26 cellular contexts compared by ENCODE assay signal in the genomic region with DNA sequence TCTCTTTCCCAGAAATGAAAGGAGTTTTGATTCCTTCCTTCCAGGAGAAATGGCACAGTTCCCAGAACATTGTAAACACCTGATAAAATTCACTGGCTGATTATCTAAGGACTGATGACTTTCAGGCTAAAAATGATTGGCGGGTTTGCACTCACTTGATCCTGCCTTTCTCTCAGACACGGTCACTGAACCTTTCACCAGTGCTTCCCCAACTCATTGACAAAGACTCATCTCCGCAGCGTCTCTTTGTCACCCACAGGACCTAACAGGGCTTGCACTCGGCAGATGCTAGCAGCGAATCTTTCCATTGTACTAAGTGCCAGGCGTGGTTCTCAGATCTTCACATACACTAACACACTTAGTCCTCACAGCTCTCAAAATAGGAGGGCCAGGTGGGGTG. TPM values are rescaled to one million over a fixed set of nuclear protein-coding genes. Genes with fewer than 3 reads are reported as not detected.
A peak's percentile ranks its signal among the peaks of the same experiment; 100 is the strongest.
DNase-seq lines count a peak whose midpoint lies in the region; ATAC-seq, FAIRE-seq and TF ChIP-seq lines count a peak whose summit lies in the region.
"Had no signal": no experiment of that assay in that cellular context is flagged by ENCODE, and none has a peak within 500 bp of the region (broad histone marks: within the 10 kb centered on the region; RNA-seq: fewer than 3 reads in every experiment).

No MANE protein-coding gene starts in this region.

- CTCF ChIA-PET in mammary epithelial cell (lab: Charles Lee; ENCODE audit: low non-redundant PET) = no interaction called here

- H3K27ac ChIP-seq in right atrium auricular region (peak overlapping the region; percentile 68 to 79), mammary epithelial cell (ENCODE audit: insufficient read depth, low read depth, low read length) (no peak overlapping the region)
- H3K27ac ChIP-seq: BLaER1, GM23248, HL-60, SJCRH30 had no signal

- H3K36me3 ChIP-seq in right atrium auricular region (no peaks in the 10 kb centered on the region), mammary epithelial cell (ENCODE audit: insufficient read depth, low read length) (no peaks in the 10 kb centered on the region)
- H3K36me3 ChIP-seq: BLaER1, SJCRH30 had no signal

- dilution Hi-C loops in mammary epithelial cell (cut with HindIII; ENCODE audit: low sequenced_read_pairs) = no loop called here

- whole genome bisulfite sequencing in mammary epithelial cell (ENCODE audit: low coverage, missing lambda C conversion rate) = 84% methylated on average over 7 of the region's 7 CpGs

- FAIRE-seq in GM12892 (lab: Jason Lieb, UNC) = no peak
- FAIRE-seq: GM12891, GM18507, HepG2, K562 had no signal

- DNase-seq in right atrium auricular region (ENCODE audit: low spot score) (no peak), left ventricle myocardium superior (no peak), NCI-H226 (peak; percentile 22), fibroblast of villous mesenchyme (ENCODE audit: low read depth) (peak; percentile 26), NCI-H774 (lab: John Stamatoyannopoulos, UW) (no peak), mammary epithelial cell (no peak), GM12892 (ENCODE audit: insufficient read length) (no peak)
- DNase-seq: CD8-positive, alpha-beta T cell; GM23248; HCEC 1CT; NCI-H1092; NCI-H146; NCI-H2029; NCI-H524 treated with DMSO at 0.1 percent for 48 hours; NK-92 treated with Interleukin-12 subunit alpha and Interleukin-12 subunit beta, amount 100 ng/mL, for 24 hours; SJCRH30 had no signal

- no peaks in the 10 kb centered on the region for H3K27me3 ChIP-seq in right atrium auricular region
- no peaks in the 10 kb centered on the region for H3K27me3 ChIP-seq in mammary epithelial cell (ENCODE audit: insufficient read depth, low read length)
- H3K27me3 ChIP-seq: BLaER1, SJCRH30 had no signal

- no peak overlapping the region for H2AFZ ChIP-seq in mammary epithelial cell (ENCODE audit: low read depth, low read length)
- H2AFZ ChIP-seq: GM23248 had no signal

- intact Hi-C loops in left ventricle myocardium superior (cut with micrococcal nuclease) = no loop called here
- intact Hi-C loops in mammary epithelial cell (cut with micrococcal nuclease) = no loop called here

- H4K20me1 ChIP-seq in mammary epithelial cell (ENCODE audit: insufficient read depth, low read length) = no peaks in the 10 kb centered on the region
- H4K20me1 ChIP-seq: BLaER1 had no signal

- no peak for TF ChIP-seq POLR2A in GM12892 (IDR thresholded peaks at IDR 0.05; ENCODE audit: low read depth, low read length)

- no peak overlapping the region for H3K4me3 ChIP-seq in right atrium auricular region
- H3K4me3 ChIP-seq in fibroblast of villous mesenchyme (ENCODE audit: low read depth, low read length) = no peak overlapping the region
- H3K4me3 ChIP-seq in mammary epithelial cell (replicated peaks in 1 of 3; ENCODE audit: insufficient read depth in 1 of 3, low read depth in 2 of 3, low read length in 3 of 3) = no peak overlapping the region
- H3K4me3 ChIP-seq: BLaER1, GM23248, K562, SJCRH30 had no signal

- no peak overlapping the region for H3K4me2 ChIP-seq in mammary epithelial cell (ENCODE audit: insufficient read depth, low read depth, low read length)
- H3K4me2 ChIP-seq: BLaER1 had no signal

- no peak for ATAC-seq in left ventricle myocardium superior
- ATAC-seq: CD8-positive, alpha-beta T cell; HepG2; K562; Panc1 had no signal

- in situ Hi-C loops in mammary epithelial cell (cut with MboI; ENCODE audit: low sequenced_read_pairs in 2 of 2) = no loop called here

- no TSS peak for BruUV-seq in mammary epithelial cell (replicated peaks; lab: Mats Ljungman, UMichigan)

- no peak for TF ChIP-seq CTCF in right atrium auricular region (IDR thresholded peaks at IDR 0.05)
- TF ChIP-seq CTCF in fibroblast of villous mesenchyme (IDR thresholded peaks at IDR 0.05; ENCODE audit: insufficient read depth, low read depth, low read length) = no peak
- no peak for TF ChIP-seq CTCF in mammary epithelial cell (conservative IDR thresholded peaks at IDR 0.05 in 1 of 2, IDR thresholded peaks at IDR 0.05 in 1 of 2; ENCODE audit: extremely low read depth in 1 of 2, insufficient read depth in 1 of 2, low read depth in 1 of 2, low read length in 2 of 2)

- H3K9ac ChIP-seq in mammary epithelial cell (ENCODE audit: insufficient read depth, low read length) = no peak overlapping the region
- H3K9ac ChIP-seq: BLaER1, GM23248 had no signal

- H3K9me3 ChIP-seq in right atrium auricular region (no peaks in the 10 kb centered on the region), mammary epithelial cell (replicated peaks; ENCODE audit: insufficient read depth, low read length) (peaks cover 2% of the 10 kb centered on the region)
- H3K9me3 ChIP-seq: BLaER1, SJCRH30 had no signal

- H3K4me1 ChIP-seq in right atrium auricular region (peaks cover 0 to 11% of the 10 kb centered on the region in 2 donors), mammary epithelial cell (ENCODE audit: insufficient read depth, low read length) (peaks cover 7% of the 10 kb centered on the region)
- H3K4me1 ChIP-seq: BLaER1, SJCRH30 had no signal

- H3K79me2 ChIP-seq in mammary epithelial cell (ENCODE audit: insufficient read depth, low read length) = no peaks in the 10 kb centered on the region

RNA-seq across cellular contexts. Expression of a gene that starts 7.3 kb away (rescaled TPM):
- total RNA-seq in right atrium auricular region = 100 to 1,000 TPM in 1 of 2 donors, 10 to 100 TPM in 1; 79.3 to 201 TPM
- total RNA-seq in left ventricle myocardium superior = 166 TPM
- total RNA-seq in fibroblast of villous mesenchyme = not detected in 2 replicates
- total RNA-seq in mammary epithelial cell = not detected
- polyA plus RNA-seq in mammary epithelial cell = not detected
- not detected for polyA minus RNA-seq in mammary epithelial cell
- polyA plus RNA-seq in GM12892 (2012; ENCODE audit: missing spikeins) = not detected
- total RNA-seq: CD8-positive, alpha-beta T cell; G401; GM23248; HepG2; HT-29; K562; LHCN-M2; SJCRH30 had no signal
- polyA plus RNA-seq: GM23248, HepG2, K562 had no signal

RNA-seq across cellular contexts. Expression of a gene that starts 23.2 kb away (rescaled TPM):
- total RNA-seq in right atrium auricular region (not detected), left ventricle myocardium superior (not detected), fibroblast of villous mesenchyme (not detected in 2 replicates), mammary epithelial cell (not detected)
- polyA plus RNA-seq in mammary epithelial cell = not detected
- not detected for polyA minus RNA-seq in mammary epithelial cell
- polyA plus RNA-seq in GM12892 (2012; ENCODE audit: missing spikeins) = not detected
- total RNA-seq: CD8-positive, alpha-beta T cell; G401; GM23248; HepG2; HT-29; K562; LHCN-M2; SJCRH30 had no signal
- polyA plus RNA-seq: GM23248, HepG2, K562 had no signal

RNA-seq across cellular contexts. Expression of a gene that starts 27.0 kb away (rescaled TPM):
- total RNA-seq in right atrium auricular region (1 to 10 TPM; 1.0 to 1.7 TPM), left ventricle myocardium superior (0.35 TPM), fibroblast of villous mesenchyme (0.32 and 0.43 TPM in 2 replicates), mammary epithelial cell (under 1 TPM in 1 of 2 donors, not detected in 1; under 0.01 TPM)
- not detected for polyA plus RNA-seq in mammary epithelial cell
- polyA minus RNA-seq in mammary epithelial cell = not detected
- polyA plus RNA-seq in GM12892 (2012; ENCODE audit: missing spikeins) = not detected
- total RNA-seq: CD8-positive, alpha-beta T cell; G401; GM23248; HT-29; K562; LHCN-M2; SJCRH30 had no signal
- polyA plus RNA-seq: GM23248, K562 had no signal

Comparison
In these comparisons a context has a peak if more than half of its experiments do, and no peak if none do; other contexts are left out.
1. DNase-seq: peak in NCI-H226 (single experiment) and fibroblast of villous mesenchyme (single experiment); none in right atrium auricular region (single experiment), left ventricle myocardium superior (single experiment), NCI-H774 (single experiment), mammary epithelial cell (single experiment) and GM12892 (single experiment).
2. RNA of a gene that starts 7.3 kb away (total RNA-seq): 79.3 to 201 TPM in right atrium auricular region and 166 TPM in left ventricle myocardium superior (single experiment); not detected in fibroblast of villous mesenchyme and not detected in mammary epithelial cell; every median in the first group is over 10 times any median in the second.